Comparison of ENCODE assay signal across 32 cellular contexts in the genomic region with DNA sequence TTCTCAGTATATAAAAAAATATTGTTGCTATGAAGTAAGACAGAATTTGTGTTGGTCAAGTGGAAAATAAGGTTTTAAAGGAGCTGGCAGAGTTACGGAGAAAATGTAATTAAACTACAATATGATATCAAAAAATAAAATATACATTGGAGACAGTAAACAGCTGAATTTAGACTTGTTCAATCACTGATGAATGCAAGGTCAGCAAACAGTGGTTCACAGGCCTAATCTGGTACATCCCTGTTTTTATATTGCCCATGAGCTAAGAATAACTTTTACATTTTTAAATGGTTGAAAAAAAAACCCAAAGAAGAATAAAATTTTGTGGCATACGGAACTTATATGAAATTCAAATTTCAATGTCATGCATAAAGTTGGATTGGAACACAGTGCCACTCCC.
DNase-seq lines count a peak whose midpoint lies in the region; ATAC-seq, FAIRE-seq and TF ChIP-seq lines count a peak whose summit lies in the region.
"Had no signal": no experiment of that assay in that cellular context is flagged by ENCODE, and none has a peak within 500 bp of the region (broad histone marks: within the 10 kb centered on the region; RNA-seq: fewer than 3 reads in every experiment).

No MANE protein-coding gene starts in this region.

- H3K9me3 ChIP-seq in HepG2 (ENCODE audit: low read length) = no peaks in the 10 kb centered on the region
- H3K9me3 ChIP-seq in right lobe of liver = no peaks in the 10 kb centered on the region
- no peaks in the 10 kb centered on the region for H3K9me3 ChIP-seq in IMR-90 (ENCODE audit: control insufficient read depth, insufficient read depth, low read length)
- H3K9me3 ChIP-seq in K562 (replicated peaks; ENCODE audit: control insufficient read depth, insufficient read depth, low read depth, low read length) = no peaks in the 10 kb centered on the region
- H3K9me3 ChIP-seq: A549; BE2C; BLaER1; BLaER1 treated with 17β-estradiol and CSF1 and Interleukin-3, amounts not matched to agents 10 nM and 100 nM; Caco-2 had no signal

- no peak for TF ChIP-seq CTCF in HepG2 (CRISPR knock-in tag; IDR thresholded peaks at IDR 0.05)
- no peak for TF ChIP-seq CTCF in right lobe of liver (IDR thresholded peaks at IDR 0.05)
- no peak for TF ChIP-seq CTCF in IMR-90 (conservative IDR thresholded peaks at IDR 0.05; ENCODE audit: low read depth, low read length)
- TF ChIP-seq CTCF in K562 (IDR thresholded peaks at IDR 0.05 in 2 of 3, conservative IDR thresholded peaks at IDR 0.05 in 1 of 3; ENCODE audit: insufficient read depth in 2 of 3, low read depth in 1 of 3, low read length in 3 of 3) = no peak

- DNase-seq in HepG2 (ENCODE audit: low spot score) (no peak), right lobe of liver (no peak), IMR-90 (no peak), K562 (ENCODE audit: extremely low read depth in 1 of 4, low spot score in 3 of 4) (no peak), cerebellar cortex (ENCODE audit: low spot score) (no peak), NCI-H1694 treated with DMSO at 0.1 percent for 48 hours (lab: John Stamatoyannopoulos, UW) (no peak)
- DNase-seq: 8988T; ACHN; AML-193; BE2C; C1 segment of cervical spinal cord; Caco-2; Calu3; CD4-positive, alpha-beta memory T cell; CD4-positive, alpha-beta T cell; CD4-positive, CD25-positive, alpha-beta regulatory T cell; CD8-positive, alpha-beta memory T cell; CD8-positive, alpha-beta T cell; COR-L47; DMS 273 treated with DMSO at 0.1 percent for 48 hours; DMS153; DMS53; DMS79; DMS79 treated with DMSO at 0.1 percent for 48 hours; DND-41; EL had no signal

- no peak for TF ChIP-seq POLR2A in HepG2 (IDR thresholded peaks at IDR 0.05; ENCODE audit: insufficient read depth in 1 of 2, low read depth in 2 of 2, low read length in 2 of 2)
- no peak for TF ChIP-seq POLR2A in right lobe of liver (IDR thresholded peaks at IDR 0.05)
- TF ChIP-seq POLR2A in IMR-90 (IDR thresholded peaks at IDR 0.05; ENCODE audit: low read depth, low read length) = no peak
- TF ChIP-seq POLR2A in K562 (conservative IDR thresholded peaks at IDR 0.05) = no peak

- 31% methylated on average over 2 of the region's 2 CpGs for WGBS in HepG2 (ENCODE audit: low lambda C conversion rate)
- 70% methylated on average over 2 of the region's 2 CpGs for WGBS in right lobe of liver (ENCODE audit: insufficient coverage, low coverage, low lambda C conversion rate, missing lambda C conversion rate)
- no CpG with 5 or more reads among the region's 2 CpGs for WGBS in IMR-90 (ENCODE audit: extremely low coverage in 2 of 2, insufficient read length in 1 of 2), 2 experiments
- WGBS in K562 (ENCODE audit: insufficient coverage, low coverage, missing lambda C conversion rate) = 65% methylated on average over 2 of the region's 2 CpGs

- H2BK5ac ChIP-seq in IMR-90 (ENCODE audit: low read depth, low read length, poor library complexity, severe bottlenecking) = no peak overlapping the region

- H3K9ac ChIP-seq in HepG2 (ENCODE audit: insufficient read depth, low read depth, low read length) (no peak overlapping the region), IMR-90 (ENCODE audit: low read depth, low read length) (no peak overlapping the region), K562 (ENCODE audit: insufficient read depth in 1 of 2, low read depth in 2 of 2, low read length in 2 of 2) (no peak overlapping the region)
- H3K9ac ChIP-seq: BLaER1; BLaER1 treated with 17β-estradiol and CSF1 and Interleukin-3, amounts not matched to agents 10 nM and 100 nM had no signal

- H3K27me3 ChIP-seq in HepG2 (ENCODE audit: control insufficient read depth in 1 of 2, insufficient read depth in 2 of 2, low read length in 2 of 2) (no peaks in the 10 kb centered on the region), right lobe of liver (no peaks in the 10 kb centered on the region), IMR-90 (ENCODE audit: control insufficient read depth, insufficient read depth, low read length) (no peaks in the 10 kb centered on the region), K562 (ENCODE audit: control insufficient read depth in 2 of 2, insufficient read depth in 2 of 2, low read length in 2 of 2) (no peaks in the 10 kb centered on the region)
- H3K27me3 ChIP-seq: BE2C, BLaER1 had no signal

- H3K56ac ChIP-seq in IMR-90 (ENCODE audit: extremely low read depth, insufficient read depth, low read length) = no peak overlapping the region

- H4K20me1 ChIP-seq in HepG2 (ENCODE audit: insufficient read depth, low read length) (no peaks in the 10 kb centered on the region), IMR-90 (ENCODE audit: insufficient read depth, low read length) (no peaks in the 10 kb centered on the region), K562 (replicated peaks; ENCODE audit: control insufficient read depth, insufficient read depth, low read length) (no peaks in the 10 kb centered on the region)
- H4K20me1 ChIP-seq: BLaER1; BLaER1 treated with 17β-estradiol and CSF1 and Interleukin-3, amounts not matched to agents 10 nM and 100 nM had no signal

- ATAC-seq in HepG2 (no peak), right lobe of liver (no peak), IMR-90 (ENCODE audit: low read depth) (no peak), K562 (no peak)
- ATAC-seq: A549; CD8-positive, alpha-beta T cell had no signal

- no peak overlapping the region for H2AK9ac ChIP-seq in IMR-90 (replicated peaks; ENCODE audit: low read depth, low read length, poor library complexity)

- POLR2A ChIA-PET in HepG2 (lab: Yijun Ruan, JAX) (no interaction called here), IMR-90 (lab: Charles Lee; ENCODE audit: unreplicated experiment) (no interaction called here), K562 (lab: Yijun Ruan, JAX) (interaction anchor here (0.6 to 1.2 kb wide), 3 partner anchors 8 to 385 kb away, joined by 3 read pairs; no protein-coding TSS in a partner anchor)

- H3K27ac ChIP-seq in HepG2 (ENCODE audit: extremely low read length, insufficient read depth, low read length) (no peak overlapping the region), right lobe of liver (no peak overlapping the region), IMR-90 (ENCODE audit: insufficient read depth, low read length) (no peak overlapping the region), K562 (ENCODE audit: extremely low read depth, low read depth, low read length) (no peak overlapping the region)
- H3K27ac ChIP-seq: 22Rv1; A549; BLaER1; BLaER1 treated with 17β-estradiol and CSF1 and Interleukin-3, amounts not matched to agents 10 nM and 100 nM; C4-2B had no signal

- dilution Hi-C loops in IMR-90 (cut with HindIII; ENCODE audit: low sequenced_read_pairs, unreplicated experiment) = no loop called here

- no peak overlapping the region for H3K18ac ChIP-seq in IMR-90 (ENCODE audit: low read depth, low read length)

- no peak overlapping the region for H2BK120ac ChIP-seq in IMR-90 (ENCODE audit: low read depth, low read length)

- H2BK15ac ChIP-seq in IMR-90 (ENCODE audit: low read depth, low read length) = no peak overlapping the region

- H3K4me1 ChIP-seq in HepG2 (ENCODE audit: insufficient read depth, low read length) (no peaks in the 10 kb centered on the region), right lobe of liver (no peaks in the 10 kb centered on the region), IMR-90 (ENCODE audit: control insufficient read depth, insufficient read depth, low read length) (peaks cover 2% of the 10 kb centered on the region; the same call in 1 of the 2 replicates), K562 (replicated peaks in 1 of 2; ENCODE audit: control insufficient read depth in 2 of 2, insufficient read depth in 2 of 2, low read length in 2 of 2) (no peaks in the 10 kb centered on the region)
- H3K4me1 ChIP-seq: A549, Caco-2 had no signal

- no peak overlapping the region for H4K91ac ChIP-seq in IMR-90 (ENCODE audit: insufficient read depth, low read depth, low read length)

- H4K8ac ChIP-seq in IMR-90 (ENCODE audit: low read depth in 2 of 2, low read length in 2 of 2) = no peak overlapping the region

- TF ChIP-seq EP300 in HepG2 (IDR thresholded peaks at IDR 0.05; ENCODE audit: low read depth in 2 of 2, low read length in 2 of 2) = no peak
- TF ChIP-seq EP300 in HepG2 (CRISPR knock-in tag; IDR thresholded peaks at IDR 0.05; ENCODE audit: borderline replicate concordance) = no peak
- TF ChIP-seq EP300 in K562 (IDR thresholded peaks at IDR 0.05; ENCODE audit: low read length) = no peak

- H3K9me1 ChIP-seq in IMR-90 (ENCODE audit: insufficient read depth, low read length) = no peaks in the 10 kb centered on the region
- H3K9me1 ChIP-seq in K562 (ENCODE audit: control insufficient read depth, insufficient read depth, low read length) = no peaks in the 10 kb centered on the region

- intact Hi-C loops in HepG2 (cut with micrococcal nuclease; ENCODE audit: unreplicated experiment) (no loop called here), right lobe of liver (cut with DNase I) (no loop called here), IMR-90 (cut with micrococcal nuclease) (loop anchor here (10.0 kb wide), 1 partner anchor 119 kb away; no protein-coding TSS in a partner anchor), K562 (cut with micrococcal nuclease) (no loop called here)

- H3K36me3 ChIP-seq in HepG2 (replicated peaks in 1 of 2; ENCODE audit: control insufficient read depth in 1 of 2, insufficient read depth in 2 of 2, low read length in 2 of 2) = no peaks in the 10 kb centered on the region
- no peaks in the 10 kb centered on the region for H3K36me3 ChIP-seq in right lobe of liver
- H3K36me3 ChIP-seq in IMR-90 (ENCODE audit: control insufficient read depth, insufficient read depth, low read length) = no peaks in the 10 kb centered on the region
- no peaks in the 10 kb centered on the region for H3K36me3 ChIP-seq in K562 (ENCODE audit: control insufficient read depth, insufficient read depth, low read length)
- H3K36me3 ChIP-seq: BE2C; BLaER1; BLaER1 treated with 17β-estradiol and CSF1 and Interleukin-3, amounts not matched to agents 10 nM and 100 nM had no signal

- H3K14ac ChIP-seq in IMR-90 (replicated peaks; ENCODE audit: low read depth, low read length) = no peak overlapping the region

- H4K5ac ChIP-seq in IMR-90 (ENCODE audit: low read depth, low read length) = no peak overlapping the region

- H2BK20ac ChIP-seq in IMR-90 (ENCODE audit: low read depth, low read length) = no peak overlapping the region

- H3K23ac ChIP-seq in IMR-90 (ENCODE audit: low read depth, low read length) = no peak overlapping the region

- BruUV-seq in HepG2 (replicated peaks; lab: Mats Ljungman, UMichigan) = no TSS peak
- no TSS peak for BruUV-seq in IMR-90 (replicated peaks; lab: Mats Ljungman, UMichigan)
- no TSS peak for BruUV-seq in K562 (replicated peaks; lab: Mats Ljungman, UMichigan)

- in situ Hi-C loops in HepG2 (cut with HindIII; ENCODE audit: extremely low pct_ligation_motif_present, low pct_unique_long_range_greater_than_20kb) = no loop called here
- in situ Hi-C loops in IMR-90 (cut with MboI; ENCODE audit: low sequenced_read_pairs) = no loop called here
- in situ Hi-C loops in K562 (cut with MboI) = no loop called here

- TF ChIP-seq RAD21 in HepG2 (CRISPR knock-in tag; IDR thresholded peaks at IDR 0.05) = no peak
- no peak for TF ChIP-seq RAD21 in IMR-90 (IDR thresholded peaks at IDR 0.05; ENCODE audit: low read length)
- TF ChIP-seq RAD21 in K562 (CRISPR knock-in tag; conservative IDR thresholded peaks at IDR 0.05 in 1 of 2, IDR thresholded peaks at IDR 0.05 in 1 of 2) = no peak

- H3K79me2 ChIP-seq in HepG2 (ENCODE audit: insufficient read depth, low read length) (no peaks in the 10 kb centered on the region), K562 (ENCODE audit: control insufficient read depth, insufficient read depth, low read length) (no peaks in the 10 kb centered on the region)

- no peak overlapping the region for H3K4ac ChIP-seq in IMR-90 (ENCODE audit: low read depth, low read length)

- H2AFZ ChIP-seq in HepG2 (ENCODE audit: low read length) (no peak overlapping the region), IMR-90 (replicated peaks; ENCODE audit: low read length, poor library complexity) (no peak overlapping the region), K562 (ENCODE audit: low read depth, low read length) (no peak overlapping the region)

- no peak overlapping the region for H3K4me3 ChIP-seq in HepG2 (replicated peaks in 1 of 3; ENCODE audit: insufficient read depth in 1 of 3, low read depth in 2 of 3, low read length in 3 of 3)
- H3K4me3 ChIP-seq in right lobe of liver = no peak overlapping the region
- H3K4me3 ChIP-seq in IMR-90 (ENCODE audit: insufficient read depth, low read depth, low read length) = no peak overlapping the region
- H3K4me3 ChIP-seq in K562 = no peak overlapping the region
- H3K4me3 ChIP-seq: A549; BLaER1; BLaER1 treated with 17β-estradiol and CSF1 and Interleukin-3, amounts not matched to agents 10 nM and 100 nM had no signal

- H2AK5ac ChIP-seq in IMR-90 (ENCODE audit: low read depth, low read length) = no peak overlapping the region

- H3K4me2 ChIP-seq in HepG2 (ENCODE audit: low read depth, low read length) (no peak overlapping the region), IMR-90 (ENCODE audit: low read depth, low read length) (no peak overlapping the region), K562 (ENCODE audit: insufficient read depth, low read length) (no peak overlapping the region)
- H3K4me2 ChIP-seq: A549; BLaER1; BLaER1 treated with 17β-estradiol and CSF1 and Interleukin-3, amounts not matched to agents 10 nM and 100 nM had no signal

- FAIRE-seq in HepG2 (lab: Jason Lieb, UNC) = no peak
- FAIRE-seq in K562 (lab: Jason Lieb, UNC) = no peak
- FAIRE-seq: A549, D721Med had no signal

- H3K79me1 ChIP-seq in IMR-90 (ENCODE audit: low read depth in 1 of 2, low read length in 2 of 2) = no peaks in the 10 kb centered on the region

- CTCF ChIA-PET in HepG2 (lab: Yijun Ruan, JAX; ENCODE audit: low intra/inter-chr PET ratio, low total read pairs) = no interaction called here
- CTCF ChIA-PET in IMR-90 (lab: Yijun Ruan, JAX) = interaction anchor here (0.6 kb wide), 1 partner anchor 16 kb away, joined by 3 read pairs; no protein-coding TSS in a partner anchor
- CTCF ChIA-PET in K562 (lab: Yijun Ruan, JAX; ENCODE audit: low intra/inter-chr PET ratio) = no interaction called here

Comparison
In these comparisons a context has a peak if more than half of its experiments do, and no peak if none do; other contexts are left out.
1. Of the 241 proteins assayed by ChIP-seq in both HepG2 and K562: peak only in HepG2: MAFF and MAFK; only in K562: none; in both: none; in neither: 239.